In genomic region chr12:685388-685787, GRCh38 we compare ENCODE assay signal across 9 cellular contexts. TPM values are rescaled to one million over a fixed set of nuclear protein-coding genes. Genes with fewer than 3 reads are reported as not detected.
A peak's percentile ranks its signal among the peaks of the same experiment; 100 is the strongest.
DNase-seq lines count a peak whose midpoint lies in the region; ATAC-seq and TF ChIP-seq lines count a peak whose summit lies in the region.
"Had no signal": no experiment of that assay in that cellular context is flagged by ENCODE, and none has a peak within 500 bp of the region (broad histone marks: within the 10 kb centered on the region; RNA-seq: fewer than 3 reads in every experiment).

No MANE protein-coding gene starts in this region.

- H3K27me3 ChIP-seq in Peyer's patch (no peaks in the 10 kb centered on the region), Caco-2 (replicated peaks; ENCODE audit: control insufficient read depth, insufficient read depth, low read length) (no peaks in the 10 kb centered on the region)
- H3K27me3 ChIP-seq: SJSA1 had no signal

- H3K4me1 ChIP-seq in Peyer's patch (no peaks in the 10 kb centered on the region), Caco-2 (no peaks in the 10 kb centered on the region)

- no TSS peak for BruUV-seq in Caco-2 (replicated peaks; lab: Mats Ljungman, UMichigan)
- BruUV-seq in Calu3 (replicated peaks; lab: Mats Ljungman, UMichigan) = no TSS peak

- H3K9me3 ChIP-seq in Peyer's patch (no peaks in the 10 kb centered on the region), Caco-2 (no peaks in the 10 kb centered on the region)
- H3K9me3 ChIP-seq: SJSA1 had no signal

- H3K27me3 Mint-ChIP-seq in natural killer cell (ENCODE audit: low read depth in 2 of 2) (no peaks in the 10 kb centered on the region), Caco-2 (ENCODE audit: insufficient read depth, unreplicated experiment) (no peaks in the 10 kb centered on the region), Calu3 (ENCODE audit: unreplicated experiment) (no peaks in the 10 kb centered on the region)

- TF ChIP-seq CTCF in Peyer's patch (IDR thresholded peaks at IDR 0.05) = no peak
- no peak for TF ChIP-seq CTCF in natural killer cell (IDR thresholded peaks at IDR 0.05)
- no peak for TF ChIP-seq CTCF in Caco-2 (IDR thresholded peaks at IDR 0.05; ENCODE audit: insufficient read depth in 1 of 2, low read depth in 1 of 2, low read length in 1 of 2, severe bottlenecking in 1 of 2, unreplicated experiment in 1 of 2)
- TF ChIP-seq CTCF in Calu3 (IDR thresholded peaks at IDR 0.05; ENCODE audit: unreplicated experiment) = no peak

- no peaks in the 10 kb centered on the region for H3K9me3 Mint-ChIP-seq in natural killer cell
- no peaks in the 10 kb centered on the region for H3K9me3 Mint-ChIP-seq in Caco-2 (ENCODE audit: unreplicated experiment)
- H3K9me3 Mint-ChIP-seq in Calu3 (ENCODE audit: low read depth, unreplicated experiment) = no peaks in the 10 kb centered on the region

- peak overlapping the region; percentile 59 for H3K4me3 Mint-ChIP-seq in natural killer cell
- no peak overlapping the region for H3K4me3 Mint-ChIP-seq in Caco-2 (ENCODE audit: unreplicated experiment)
- no peak overlapping the region for H3K4me3 Mint-ChIP-seq in Calu3 (ENCODE audit: low read depth, unreplicated experiment)

- POLR2A ChIA-PET in Caco-2 (lab: Charles Lee) = no interaction called here

- ATAC-seq in GM18868 (IDR thresholded peaks at IDR 0.05; ENCODE audit: unreplicated experiment) (peak; percentile 87), HG02973 (IDR thresholded peaks at IDR 0.05; ENCODE audit: unreplicated experiment) (peak; percentile 74), natural killer cell (peak; percentile 88 to 98 (median 93))

- DNase-seq in Peyer's patch = peak in 2 of 3 donors; percentile 82 to 87
- DNase-seq in activated naive CD4-positive, alpha-beta T cell (lab: John Stamatoyannopoulos, UW) = peak; percentile 10 to 61 (median 30)
- peak; percentile 78 for DNase-seq in natural killer cell
- DNase-seq in Caco-2 = no peak
- DNase-seq in AG20443 (ENCODE audit: low spot score) = no peak
- no peak for DNase-seq in Calu3

- peaks cover 19 to 30% of the 10 kb centered on the region in 2 donors for H3K4me1 Mint-ChIP-seq in natural killer cell
- H3K4me1 Mint-ChIP-seq in Caco-2 (ENCODE audit: low read depth, unreplicated experiment) = no peaks in the 10 kb centered on the region
- no peaks in the 10 kb centered on the region for H3K4me1 Mint-ChIP-seq in Calu3 (ENCODE audit: low read depth, unreplicated experiment)

- H3K36me3 ChIP-seq in Peyer's patch = no peaks in the 10 kb centered on the region
- no peaks in the 10 kb centered on the region for H3K36me3 ChIP-seq in Caco-2 (ENCODE audit: control insufficient read depth, insufficient read depth, low read length)
- H3K36me3 ChIP-seq: SJSA1 had no signal

- TF ChIP-seq POLR2A in Peyer's patch (IDR thresholded peaks at IDR 0.05) = no peak

- CTCF ChIA-PET in Caco-2 (lab: Charles Lee) = no interaction called here
- CTCF ChIA-PET in Calu3 (lab: Charles Lee) = interaction anchor here (0.6 to 1.1 kb wide), 2 partner anchors 9 to 300 kb away, joined by 6 to 14 read pairs; no protein-coding TSS in a partner anchor

- peak overlapping the region in 2 of 4 donors; percentile 17 to 72 for H3K27ac ChIP-seq in Peyer's patch
- H3K27ac ChIP-seq: SJSA1 had no signal

- H3K4me3 ChIP-seq in Peyer's patch = no peak overlapping the region
- H3K4me3 ChIP-seq in Caco-2 (ENCODE audit: low read depth, low read length) = no peak overlapping the region
- H3K4me3 ChIP-seq: SJSA1 had no signal

- H3K36me3 Mint-ChIP-seq in natural killer cell (no peaks in the 10 kb centered on the region), Caco-2 (ENCODE audit: insufficient read depth, unreplicated experiment) (no peaks in the 10 kb centered on the region), Calu3 (ENCODE audit: insufficient read depth, unreplicated experiment) (no peaks in the 10 kb centered on the region)

- intact Hi-C loops in natural killer cell (cut with micrococcal nuclease) (loop anchor here (1.0 to 5.0 kb wide), 2 partner anchors 43 to 67 kb away; partner anchors contain the start of gene WNK1), Caco-2 (cut with micrococcal nuclease; ENCODE audit: unreplicated experiment) (no loop called here), Calu3 (cut with micrococcal nuclease; ENCODE audit: unreplicated experiment) (no loop called here)

- peak overlapping the region; percentile 87 to 96 for H3K27ac Mint-ChIP-seq in natural killer cell
- H3K27ac Mint-ChIP-seq in Caco-2 (ENCODE audit: unreplicated experiment) = no peak overlapping the region
- no peak overlapping the region for H3K27ac Mint-ChIP-seq in Calu3 (ENCODE audit: unreplicated experiment)

RNA-seq across cellular contexts. Expression of gene NINJ2, which starts 22.1 kb away (rescaled TPM):
- total RNA-seq in Peyer's patch (1 to 10 TPM in 3 of 4 donors, not detected in 1; 3.8 to 8.3 (median 5.2) TPM), natural killer cell (1 to 10 TPM; 3.1 to 6.6 (median 4.9) TPM), Caco-2 (2022) (6.5 and 7.0 TPM in 2 replicates), Calu3 (2022) (not detected in 2 replicates)
- total RNA-seq: SJSA1 had no signal

Comparison
In these comparisons a context has a peak if more than half of its experiments do, and no peak if none do; other contexts are left out.
1. DNase-seq: peak in Peyer's patch (2 of 3), activated naive CD4-positive, alpha-beta T cell (4 of 4) and natural killer cell (single experiment); none in Caco-2 (0 of 2), AG20443 (single experiment) and Calu3 (single experiment).
2. H3K27ac Mint-ChIP-seq: peak in natural killer cell (2 of 2); none in Caco-2 (single experiment) and Calu3 (single experiment).
3. Peak in every context shown above with its lines, with median percentiles within 50 percentile points of each other: ATAC-seq.